19 cellular contexts compared by ENCODE assay signal in the genomic region with DNA sequence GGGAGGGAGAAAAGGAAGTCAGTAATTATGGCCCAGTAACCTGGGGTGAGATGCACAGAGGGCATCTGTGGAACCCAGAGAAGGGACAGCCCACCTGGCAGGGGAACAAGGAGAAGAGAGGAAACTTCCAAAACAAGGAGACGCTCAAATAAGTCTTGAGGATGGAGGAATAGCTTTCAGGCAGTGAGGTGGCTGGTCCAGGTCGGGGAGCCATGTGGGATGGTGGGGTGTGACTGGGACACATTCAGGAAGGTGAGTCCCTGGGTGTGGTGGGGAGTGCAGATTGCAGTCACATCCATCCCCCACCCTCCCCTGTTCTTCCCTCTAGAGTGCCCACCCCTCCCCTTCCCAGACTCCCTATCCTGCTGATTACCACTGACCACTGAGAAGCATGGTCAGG.
DNase-seq lines count a peak whose midpoint lies in the region; ATAC-seq and TF ChIP-seq lines count a peak whose summit lies in the region.
"Had no signal": no experiment of that assay in that cellular context is flagged by ENCODE, and none has a peak within 500 bp of the region (broad histone marks: within the 10 kb centered on the region; RNA-seq: fewer than 3 reads in every experiment).

No MANE protein-coding gene starts in this region.

- WGBS in suprapubic skin: 77% methylated on average over 2 of the region's 2 CpGs

- H3K36me3 ChIP-seq in suprapubic skin: no peaks in the 10 kb centered on the region
- H3K36me3 ChIP-seq: BLaER1 had no signal

- DNase-seq in activated effector memory CD4-positive, alpha-beta T cell treated with anti-CD3 and anti-CD28 coated beads, Interleukin-2, amount 50 U/mL, for 16 hours: peak; percentile 34
- no peak for DNase-seq in activated effector memory CD4-positive, alpha-beta T cell treated with Interleukin-2 at 50 U/mL for 16 hours
- DNase-seq in posterior vena cava (ENCODE audit: low spot score): peak; percentile 64
- DNase-seq in suprapubic skin (ENCODE audit: low spot score in 2 of 2): peak; percentile 21 to 54
- DNase-seq in germinal center (ENCODE audit: low spot score): no peak
- DNase-seq: CD4-positive, CD25-positive, alpha-beta regulatory T cell; CD8-positive, alpha-beta T cell; DMS 273 treated with DMSO at 0.1 percent for 48 hours; DMS79; EL; GDM1; GM23248; H7; HCEC 1CT had no signal

- no peaks in the 10 kb centered on the region for H3K27me3 ChIP-seq in suprapubic skin
- H3K27me3 ChIP-seq: BLaER1 had no signal

- TF ChIP-seq CTCF in suprapubic skin (IDR thresholded peaks at IDR 0.05): no peak

- H3K4me1 ChIP-seq in suprapubic skin: no peaks in the 10 kb centered on the region

- no peak for TF ChIP-seq POLR2A in suprapubic skin (IDR thresholded peaks at IDR 0.05)

- no peak for TF ChIP-seq EP300 in suprapubic skin (IDR thresholded peaks at IDR 0.05)

- intact Hi-C loops in posterior vena cava (cut with DNase I): loop anchor here in 1 of 2 donors (10.0 kb wide), 1 partner anchor 366 kb away; no protein-coding TSS in a partner anchor

- ATAC-seq in HG02798 (IDR thresholded peaks at IDR 0.05; ENCODE audit: poor library complexity, unreplicated experiment): no peak
- ATAC-seq: CD8-positive, alpha-beta T cell; GM12878 had no signal

- H3K9me3 ChIP-seq in suprapubic skin: no peaks in the 10 kb centered on the region

- no peak overlapping the region for H3K4me3 ChIP-seq in suprapubic skin
- H3K4me3 ChIP-seq: BLaER1, GM12878, GM23248 had no signal

- H3K27ac ChIP-seq in suprapubic skin: no peak overlapping the region
- H3K27ac ChIP-seq: 22Rv1, BLaER1, C4-2B, GM23248 had no signal

Comparison
In these comparisons a context has a peak if more than half of its experiments do, and no peak if none do; other contexts are left out.
1. DNase-seq: peak in activated effector memory CD4-positive, alpha-beta T cell treated with anti-CD3 and anti-CD28 coated beads, Interleukin-2, amount 50 U/mL, for 16 hours (single experiment), posterior vena cava (single experiment) and suprapubic skin (2 of 2); none in activated effector memory CD4-positive, alpha-beta T cell treated with Interleukin-2 at 50 U/mL for 16 hours (single experiment) and germinal center (single experiment).